In the genomic region with DNA sequence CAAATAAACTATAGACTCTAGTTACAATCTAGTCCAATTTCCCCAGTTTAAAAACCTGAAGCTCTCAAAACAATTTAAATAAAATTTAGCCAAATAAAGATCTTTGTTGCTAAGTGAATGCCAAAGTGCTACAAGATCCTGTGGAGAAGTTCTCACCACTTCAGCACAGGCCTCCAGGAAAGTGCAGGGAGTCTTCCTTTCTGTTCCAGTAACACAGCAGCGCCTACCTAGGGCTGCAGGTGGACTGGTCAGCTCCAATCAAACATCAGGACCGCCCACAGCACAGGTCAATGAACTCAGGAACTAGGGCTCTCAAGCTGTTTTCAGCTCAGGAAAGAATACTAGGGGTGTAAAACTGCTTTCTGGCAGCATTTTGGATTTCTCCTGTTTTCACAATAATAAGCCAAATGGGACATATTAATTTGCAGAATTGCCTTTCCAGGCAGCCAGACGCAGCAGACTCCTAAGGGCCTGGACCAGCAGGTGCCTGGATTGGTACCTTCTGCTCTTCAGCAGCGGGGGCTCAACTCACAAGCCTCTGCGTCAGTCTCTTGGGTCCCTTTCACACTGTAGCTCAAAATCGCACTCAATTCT, we compare ENCODE assay signal across 9 cellular contexts. TPM values are rescaled to one million over a fixed set of nuclear protein-coding genes. Genes with fewer than 3 reads are reported as not detected.
A peak's percentile ranks its signal among the peaks of the same experiment; 100 is the strongest.
DNase-seq lines count a peak whose midpoint lies in the region; ATAC-seq and TF ChIP-seq lines count a peak whose summit lies in the region.
"Had no signal": no experiment of that assay in that cellular context is flagged by ENCODE, and none has a peak within 500 bp of the region (broad histone marks: within the 10 kb centered on the region; RNA-seq: fewer than 3 reads in every experiment).

No MANE protein-coding gene starts in this region.

- peaks cover 3 to 8% of the 10 kb centered on the region in 2 donors for H3K4me1 ChIP-seq in ascending aorta
- H3K4me1 ChIP-seq in thoracic aorta (ENCODE audit: control insufficient read depth in 1 of 2, low read depth in 2 of 2) = peaks cover 0 to 29% of the 10 kb centered on the region in 2 donors

- H3K9me3 ChIP-seq in ascending aorta = no peaks in the 10 kb centered on the region
- no peaks in the 10 kb centered on the region for H3K9me3 ChIP-seq in thoracic aorta

- peaks cover 61% of the 10 kb centered on the region for H3K27me3 Mint-ChIP-seq in activated CD4-positive, alpha-beta T cell treated with anti-CD3 and anti-CD28 coated beads, Interleukin-2, amount 10 ng/mL, durations not matched to agents 24 days and 14 days

- no peak for DNase-seq in activated CD4-positive, alpha-beta T cell treated with anti-CD3 and anti-CD28 coated beads, Interleukin-2, amount 10 ng/mL, durations not matched to agents 24 days and 14 days
- no peak for DNase-seq in activated CD4-positive, alpha-beta T cell treated with anti-CD3 and anti-CD28 coated beads, Interleukin-2, amount 50 U/mL, for 1 hour
- DNase-seq in ascending aorta (ENCODE audit: low spot score in 2 of 2) (no peak), left kidney (ENCODE audit: low read depth, low spot score) (peak; percentile 43), thoracic aorta (ENCODE audit: low spot score) (no peak)
- DNase-seq in activated CD4-positive, CD25-positive, alpha-beta regulatory T cell treated with anti-CD3 and anti-CD28 coated beads, Interleukin-2, amount 50 U/mL, for 72 hours = no peak
- DNase-seq: C1 segment of cervical spinal cord had no signal

- peak overlapping the region; percentile 67 for H3K4me3 Mint-ChIP-seq in activated CD4-positive, alpha-beta T cell treated with anti-CD3 and anti-CD28 coated beads, Interleukin-2, amount 10 ng/mL, durations not matched to agents 24 days and 14 days

- peaks cover 20% of the 10 kb centered on the region for H3K4me1 Mint-ChIP-seq in activated CD4-positive, alpha-beta T cell treated with anti-CD3 and anti-CD28 coated beads, Interleukin-2, amount 10 ng/mL, durations not matched to agents 24 days and 14 days

- no peak overlapping the region for H3K27ac Mint-ChIP-seq in activated CD4-positive, alpha-beta T cell treated with anti-CD3 and anti-CD28 coated beads, Interleukin-2, amount 10 ng/mL, durations not matched to agents 24 days and 14 days

- H3K36me3 ChIP-seq in ascending aorta (no peaks in the 10 kb centered on the region), thoracic aorta (no peaks in the 10 kb centered on the region)

- ATAC-seq in thoracic aorta (ENCODE audit: insufficient number of reproducible peaks, low FRiP score, low read depth) (no peak), GM21367 (IDR thresholded peaks at IDR 0.05; ENCODE audit: unreplicated experiment) (no peak), GM19351 (IDR thresholded peaks at IDR 0.05; ENCODE audit: unreplicated experiment) (no peak)

- no peaks in the 10 kb centered on the region for H3K27me3 ChIP-seq in ascending aorta
- H3K27me3 ChIP-seq in thoracic aorta (replicated peaks; ENCODE audit: insufficient read depth) = no peaks in the 10 kb centered on the region

- H3K27ac ChIP-seq in ascending aorta = peak overlapping the region; percentile 34 to 86
- H3K27ac ChIP-seq in thoracic aorta = peak overlapping the region; percentile 45 to 96

- TF ChIP-seq CTCF in ascending aorta (IDR thresholded peaks at IDR 0.05) (no peak), thoracic aorta (IDR thresholded peaks at IDR 0.05) (no peak)

- H3K36me3 Mint-ChIP-seq in activated CD4-positive, alpha-beta T cell treated with anti-CD3 and anti-CD28 coated beads, Interleukin-2, amount 10 ng/mL, durations not matched to agents 24 days and 14 days (ENCODE audit: low read depth) = peaks cover 6% of the 10 kb centered on the region

- H3K4me3 ChIP-seq in ascending aorta (peak overlapping the region; percentile 14 to 97), thoracic aorta (peak overlapping the region; percentile 89)

- intact Hi-C loops in activated CD4-positive, alpha-beta T cell treated with anti-CD3 and anti-CD28 coated beads, Interleukin-2, amount 10 ng/mL, durations not matched to agents 24 days and 14 days (cut with micrococcal nuclease) = no loop called here
- intact Hi-C loops in ascending aorta (cut with DNase I) = no loop called here

- no peaks in the 10 kb centered on the region for H3K9me3 Mint-ChIP-seq in activated CD4-positive, alpha-beta T cell treated with anti-CD3 and anti-CD28 coated beads, Interleukin-2, amount 10 ng/mL, durations not matched to agents 24 days and 14 days

RNA-seq across cellular contexts. Expression of a gene that starts 1.5 kb away (rescaled TPM):
- 0.33 and 0.47 TPM in 2 replicates for total RNA-seq in activated CD4-positive, alpha-beta T cell treated with anti-CD3 and anti-CD28 coated beads, Interleukin-2, amount 10 ng/mL, durations not matched to agents 24 days and 14 days
- total RNA-seq in ascending aorta (0.43 TPM), thoracic aorta (1 to 10 TPM; 4.9 to 5.0 TPM)
